Comparison of ENCODE assay signal across 19 cellular contexts in the genomic region with DNA sequence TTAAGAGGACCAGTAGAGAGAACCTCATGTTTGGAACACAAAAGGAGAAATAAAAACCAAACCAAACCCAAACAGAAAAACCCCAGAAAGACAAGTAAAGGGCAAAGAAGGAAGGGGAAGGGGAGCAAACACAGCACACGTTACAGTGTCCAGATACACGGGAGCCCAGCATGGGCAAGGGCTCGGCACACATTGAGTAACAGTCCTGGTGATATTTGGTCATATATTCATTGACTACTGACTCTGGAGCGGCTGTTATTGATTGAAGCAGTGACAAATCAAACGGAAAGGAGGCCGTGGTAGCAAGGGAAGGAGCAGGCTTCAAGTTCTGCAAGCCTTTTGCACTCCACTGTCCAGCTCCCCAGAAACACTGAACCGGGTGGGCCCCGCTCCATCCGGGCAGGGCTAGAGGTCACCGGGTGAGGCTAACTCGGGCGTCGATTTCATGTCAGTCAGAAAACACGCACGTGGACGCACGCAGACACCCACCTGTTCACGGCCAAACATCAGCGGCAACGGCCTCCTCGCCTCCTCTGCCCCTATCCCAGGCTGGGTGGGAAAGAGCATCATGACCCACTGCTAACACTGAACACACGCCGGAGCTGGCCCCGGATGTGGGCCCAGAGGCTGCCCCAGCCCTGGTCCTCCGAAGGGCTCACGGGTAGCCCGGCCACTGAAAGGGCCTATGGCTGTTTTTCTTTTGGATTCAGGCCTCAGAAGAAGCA. TPM values are rescaled to one million over a fixed set of nuclear protein-coding genes. Genes with fewer than 3 reads are reported as not detected.
DNase-seq lines count a peak whose midpoint lies in the region; ATAC-seq and TF ChIP-seq lines count a peak whose summit lies in the region.
"Had no signal": no experiment of that assay in that cellular context is flagged by ENCODE, and none has a peak within 500 bp of the region (broad histone marks: within the 10 kb centered on the region; RNA-seq: fewer than 3 reads in every experiment).

No MANE protein-coding gene starts in this region.

- H3K27ac ChIP-seq in Panc1 (ENCODE audit: low read length) = peak overlapping the region; percentile 42
- H3K27ac ChIP-seq: neural progenitor cell, upper lobe of right lung, VCaP had no signal

- H3K27ac Mint-ChIP-seq in activated CD4-positive, alpha-beta T cell treated with anti-CD3 and anti-CD28 coated beads, Interleukin-2, amount 10 ng/mL, durations not matched to agents 24 days and 14 days = peak overlapping the region; percentile 62
- H3K27ac Mint-ChIP-seq in central memory CD8-positive, alpha-beta T cell (ENCODE audit: low read depth) = peak overlapping the region; percentile 32
- H3K27ac Mint-ChIP-seq in neural crest cell (ENCODE audit: unreplicated experiment) = peak overlapping the region; percentile 88
- H3K27ac Mint-ChIP-seq: neural progenitor cell; stimulated activated naive CD8-positive, alpha-beta T cell treated with anti-CD3 and anti-CD28 coated beads, Interleukin-15, Interleukin-2, amounts not matched to agents 100 ng/mL and 50 ng/mL, for 24 hours had no signal

- DNase-seq in activated CD4-positive, alpha-beta T cell treated with anti-CD3 and anti-CD28 coated beads, Interleukin-2, amount 10 ng/mL, durations not matched to agents 24 days and 14 days = no peak
- no peak for DNase-seq in activated CD4-positive, alpha-beta T cell treated with anti-CD3 and anti-CD28 coated beads for 4 hours
- DNase-seq in Panc1 (ENCODE audit: low read depth, low spot score) (no peak), neural crest cell (ENCODE audit: low read depth, low spot score) (no peak)
- no peak for DNase-seq in central memory CD8-positive, alpha-beta T cell (ENCODE audit: low spot score in 2 of 2)
- DNase-seq in stimulated activated naive CD4-positive, alpha-beta T cell (lab: John Stamatoyannopoulos, UW) = no peak
- DNase-seq: activated CD8-positive, alpha-beta memory T cell treated with anti-CD3 and anti-CD28 coated beads, Interleukin-2, amount 50 U/mL, for 4 hours; caudate nucleus; DND-41; effector memory CD4-positive, alpha-beta T cell; H9; NCI-H1694 treated with DMSO at 0.1 percent for 48 hours; NCI-H226; upper lobe of right lung had no signal

- in situ Hi-C loops in Panc1 (cut with HindIII; ENCODE audit: low pct_unique_long_range_greater_than_20kb, low sequenced_read_pairs) = no loop called here

- H3K4me1 Mint-ChIP-seq in activated CD4-positive, alpha-beta T cell treated with anti-CD3 and anti-CD28 coated beads, Interleukin-2, amount 10 ng/mL, durations not matched to agents 24 days and 14 days = peaks cover 9% of the 10 kb centered on the region
- H3K4me1 Mint-ChIP-seq in central memory CD8-positive, alpha-beta T cell = peaks cover 11% of the 10 kb centered on the region
- peaks cover 20% of the 10 kb centered on the region for H3K4me1 Mint-ChIP-seq in neural crest cell

- peaks cover 38% of the 10 kb centered on the region for H3K4me1 ChIP-seq in Panc1 (ENCODE audit: control insufficient read depth, insufficient read depth, low read length)
- H3K4me1 ChIP-seq: neural progenitor cell, upper lobe of right lung had no signal

- BruUV-seq in Panc1 (replicated peaks; lab: Mats Ljungman, UMichigan) = no TSS peak

- POLR2A ChIA-PET in Panc1 (lab: Charles Lee) = no interaction called here

- CTCF ChIA-PET in Panc1 (lab: Charles Lee) = no interaction called here

- H3K4me3 Mint-ChIP-seq in activated CD4-positive, alpha-beta T cell treated with anti-CD3 and anti-CD28 coated beads, Interleukin-2, amount 10 ng/mL, durations not matched to agents 24 days and 14 days = no peak overlapping the region
- no peak overlapping the region for H3K4me3 Mint-ChIP-seq in central memory CD8-positive, alpha-beta T cell
- H3K4me3 Mint-ChIP-seq in neural crest cell = peak overlapping the region; percentile 1
- H3K4me3 Mint-ChIP-seq: H9; neural progenitor cell; stimulated activated naive CD8-positive, alpha-beta T cell treated with anti-CD3 and anti-CD28 coated beads, Interleukin-15, Interleukin-2, amounts not matched to agents 100 ng/mL and 50 ng/mL, for 24 hours had no signal

- intact Hi-C loops in activated CD4-positive, alpha-beta T cell treated with anti-CD3 and anti-CD28 coated beads, Interleukin-2, amount 10 ng/mL, durations not matched to agents 24 days and 14 days (cut with micrococcal nuclease) = no loop called here
- intact Hi-C loops in Panc1 (cut with micrococcal nuclease; ENCODE audit: unreplicated experiment) = no loop called here

- no peak overlapping the region for H3K4me3 ChIP-seq in Panc1 (ENCODE audit: low read depth in 2 of 2, low read length in 2 of 2)
- H3K4me3 ChIP-seq: neural progenitor cell, upper lobe of right lung had no signal

- H3K36me3 Mint-ChIP-seq in activated CD4-positive, alpha-beta T cell treated with anti-CD3 and anti-CD28 coated beads, Interleukin-2, amount 10 ng/mL, durations not matched to agents 24 days and 14 days (ENCODE audit: low read depth) = peaks cover 11% of the 10 kb centered on the region
- H3K36me3 Mint-ChIP-seq in central memory CD8-positive, alpha-beta T cell (ENCODE audit: insufficient read depth) = peaks cover 19% of the 10 kb centered on the region
- peaks cover 8% of the 10 kb centered on the region for H3K36me3 Mint-ChIP-seq in neural crest cell (ENCODE audit: low read depth)

- H3K9me3 Mint-ChIP-seq in activated CD4-positive, alpha-beta T cell treated with anti-CD3 and anti-CD28 coated beads, Interleukin-2, amount 10 ng/mL, durations not matched to agents 24 days and 14 days = no peaks in the 10 kb centered on the region
- no peaks in the 10 kb centered on the region for H3K9me3 Mint-ChIP-seq in central memory CD8-positive, alpha-beta T cell
- no peaks in the 10 kb centered on the region for H3K9me3 Mint-ChIP-seq in neural crest cell
- H3K9me3 Mint-ChIP-seq: stimulated activated naive CD8-positive, alpha-beta T cell treated with anti-CD3 and anti-CD28 coated beads, Interleukin-15, Interleukin-2, amounts not matched to agents 100 ng/mL and 50 ng/mL, for 24 hours had no signal

- no peaks in the 10 kb centered on the region for H3K27me3 Mint-ChIP-seq in activated CD4-positive, alpha-beta T cell treated with anti-CD3 and anti-CD28 coated beads, Interleukin-2, amount 10 ng/mL, durations not matched to agents 24 days and 14 days
- no peaks in the 10 kb centered on the region for H3K27me3 Mint-ChIP-seq in central memory CD8-positive, alpha-beta T cell
- H3K27me3 Mint-ChIP-seq in neural crest cell (ENCODE audit: low read depth) = peaks cover 2% of the 10 kb centered on the region
- H3K27me3 Mint-ChIP-seq: stimulated activated naive CD8-positive, alpha-beta T cell treated with anti-CD3 and anti-CD28 coated beads, Interleukin-15, Interleukin-2, amounts not matched to agents 100 ng/mL and 50 ng/mL, for 24 hours had no signal

- no peaks in the 10 kb centered on the region for H3K9me3 ChIP-seq in Panc1 (ENCODE audit: control insufficient read depth, insufficient read depth, low read depth, low read length)
- H3K9me3 ChIP-seq: upper lobe of right lung had no signal

- ATAC-seq in Panc1 (no peak), GM18505 (IDR thresholded peaks at IDR 0.05; ENCODE audit: unreplicated experiment) (no peak), HG03520 (IDR thresholded peaks at IDR 0.05; ENCODE audit: unreplicated experiment) (no peak)
- no peak for ATAC-seq in central memory CD8-positive, alpha-beta T cell (replicated peaks; ENCODE audit: extremely low read depth, poor library complexity, severe bottlenecking)
- ATAC-seq: upper lobe of right lung had no signal

- H3K36me3 ChIP-seq in Panc1 (ENCODE audit: control insufficient read depth, insufficient read depth, low read length) = no peaks in the 10 kb centered on the region
- H3K36me3 ChIP-seq: neural progenitor cell, upper lobe of right lung had no signal

- TF ChIP-seq CTCF in Panc1 (IDR thresholded peaks at IDR 0.05) (no peak), neural crest cell (conservative IDR thresholded peaks at IDR 0.05) (no peak)

- no peak for TF ChIP-seq POLR2A in GM18505 (IDR thresholded peaks at IDR 0.05; ENCODE audit: borderline replicate concordance, extremely low read depth, insufficient read depth, insufficient read length)

- no peaks in the 10 kb centered on the region for H3K27me3 ChIP-seq in Panc1 (ENCODE audit: control insufficient read depth, insufficient read depth, low read length)
- H3K27me3 ChIP-seq: neural progenitor cell, upper lobe of right lung had no signal

RNA-seq across cellular contexts. Expression of a gene that starts 3.7 kb away (rescaled TPM):
- 177 and 192 TPM in 2 replicates for total RNA-seq in activated CD4-positive, alpha-beta T cell treated with anti-CD3 and anti-CD28 coated beads, Interleukin-2, amount 10 ng/mL, durations not matched to agents 24 days and 14 days
- total RNA-seq in Panc1 (2021; ENCODE audit: unreplicated experiment) (432 TPM), neural crest cell (119 and 127 TPM in 2 replicates)
- polyA plus RNA-seq in Panc1 (2012; ENCODE audit: insufficient read length) = 588 TPM

RNA-seq across cellular contexts. Expression of a gene that starts 50.9 kb away (rescaled TPM):
- 2.4 and 3.8 TPM in 2 replicates for total RNA-seq in activated CD4-positive, alpha-beta T cell treated with anti-CD3 and anti-CD28 coated beads, Interleukin-2, amount 10 ng/mL, durations not matched to agents 24 days and 14 days
- total RNA-seq in Panc1 (2021; ENCODE audit: unreplicated experiment) = 15.7 TPM
- polyA plus RNA-seq in Panc1 (2012; ENCODE audit: insufficient read length) = 19.7 TPM
- 8.0 and 14.0 TPM in 2 replicates for total RNA-seq in neural crest cell

RNA-seq across cellular contexts. Expression of a gene that starts 51.8 kb away (rescaled TPM):
- total RNA-seq in activated CD4-positive, alpha-beta T cell treated with anti-CD3 and anti-CD28 coated beads, Interleukin-2, amount 10 ng/mL, durations not matched to agents 24 days and 14 days = 107 and 109 TPM in 2 replicates
- total RNA-seq in Panc1 (2021; ENCODE audit: unreplicated experiment) (113 TPM), neural crest cell (168 and 173 TPM in 2 replicates)
- 77.9 TPM for polyA plus RNA-seq in Panc1 (2012; ENCODE audit: insufficient read length)

Comparison
In these comparisons a context has a peak if more than half of its experiments do, and no peak if none do; other contexts are left out.
1. H3K27ac Mint-ChIP-seq: peak in every context shown above with its lines; median percentile 88 in neural crest cell; 62 in activated CD4-positive, alpha-beta T cell treated with anti-CD3 and anti-CD28 coated beads, Interleukin-2, amount 10 ng/mL, durations not matched to agents 24 days and 14 days; 32 in central memory CD8-positive, alpha-beta T cell.